In genomic region chr4:140645614-140646412, GRCh38 we compare ENCODE assay signal across 1 cellular context.
TF ChIP-seq lines count a peak whose summit lies in the region.

No MANE protein-coding gene starts in this region.

TF ChIP-seq in GM23338, 12 proteins besides CTCF, POLR2A, EP300 and RAD21 (continued from another document):
- TF ChIP-seq ZNF462 (CRISPR knock-in tag; IDR thresholded peaks at IDR 0.05) (no peak), NANOG (IDR thresholded peaks at IDR 0.05; ENCODE audit: borderline replicate concordance) (no peak)
TF ChIP-seq in GM23338: peak in this region for 0.
